In the genomic region with DNA sequence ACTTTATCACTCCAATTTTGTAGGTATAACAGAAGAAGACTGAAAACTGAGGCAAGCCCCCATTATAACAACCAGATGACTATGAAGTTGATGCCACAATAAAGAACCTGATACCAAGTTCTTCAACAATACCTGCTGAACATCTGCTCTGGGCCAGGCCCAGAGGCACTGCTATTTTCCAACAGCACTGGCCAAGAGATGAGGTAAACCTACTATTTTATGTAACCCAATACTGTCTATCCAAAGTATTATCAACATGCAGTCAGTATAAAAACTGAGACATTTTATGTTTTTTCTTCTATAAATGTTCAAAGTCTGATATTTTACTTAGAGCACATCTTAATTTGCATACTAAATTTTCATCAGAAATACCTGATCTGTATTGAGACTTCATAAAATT, we compare ENCODE assay signal across 28 cellular contexts.
"Had no signal": no experiment of that assay in that cellular context is flagged by ENCODE, and none has a peak within 500 bp of the region (broad histone marks: within the 10 kb centered on the region; RNA-seq: fewer than 3 reads in every experiment).

No MANE protein-coding gene starts in this region.

- H3K27ac ChIP-seq: breast epithelium, SJSA1 had no signal

- H3K9me3 ChIP-seq: breast epithelium, SJSA1 had no signal

- H3K4me3 ChIP-seq: breast epithelium, SJSA1 had no signal

- DNase-seq: activated CD4-positive, alpha-beta T cell treated with anti-CD3 and anti-CD28 coated beads for 48 hours; activated CD4-positive, alpha-beta T cell treated with anti-CD3 and anti-CD28 coated beads, Interleukin-2, amount 50 U/mL, for 48 hours; activated CD8-positive, alpha-beta memory T cell treated with anti-CD3 and anti-CD28 coated beads, Interleukin-2, amount 10 ng/mL, durations not matched to agents 7 days and 5 days; activated effector memory CD4-positive, alpha-beta T cell treated with Interleukin-2 at 50 U/mL for 16 hours; activated naive CD4-positive, alpha-beta T cell; activated T-cell treated with anti-CD3 and anti-CD28 coated beads, Interleukin-2, amount 50 U/mL, for 24 hours; aorta; Kasumi-1; KBM-7; NCI-H1105 treated with DMSO at 0.1 percent for 48 hours; NCI-H1436 treated with DMSO at 0.1 percent for 48 hours; NCI-H187; NCI-H446; NCI-H524 treated with DMSO at 0.1 percent for 48 hours; NCI-H774; NK-92 treated with Interleukin-12 subunit alpha and Interleukin-12 subunit beta, amount 100 ng/mL, for 24 hours; OCI-M1; RPMI8226; SHP77 had no signal

- H3K4me1 ChIP-seq: breast epithelium had no signal

- H3K9me3 Mint-ChIP-seq: activated naive CD4-positive, alpha-beta T cell treated with anti-CD3 and anti-CD28 coated beads, Interleukin-2, amount 50 U/mL, for 24 hours; activated T-cell treated with anti-CD3 and anti-CD28 coated beads, Interleukin-2, amount 50 U/mL, for 24 hours; activated T-helper 1 cell treated with anti-CD3 and anti-CD28 coated beads, Interleukin-12 subunit alpha, Interleukin-12 subunit beta, Interleukin-2, Interleukin-4 antibody, amounts not matched to agents 30 ng/mL and 10 ng/mL and 1 ng/mL, durations not matched to agents 14 hours and 24 hours and 36 hours; central memory CD8-positive, alpha-beta T cell; T-helper 1 cell treated with Interleukin-12 subunit alpha and Interleukin-12 subunit beta and Interleukin-4 antibody, amounts not matched to agents 30 μg/mL and 1 μg/mL, for 36 hours had no signal

- H3K27me3 Mint-ChIP-seq: activated CD8-positive, alpha-beta memory T cell treated with anti-CD3 and anti-CD28 coated beads, Interleukin-2, amount 10 ng/mL, durations not matched to agents 7 days and 5 days; activated naive CD4-positive, alpha-beta T cell treated with anti-CD3 and anti-CD28 coated beads, Interleukin-2, amount 50 U/mL, for 24 hours; activated T-cell treated with anti-CD3 and anti-CD28 coated beads, Interleukin-2, amount 50 U/mL, for 24 hours; central memory CD8-positive, alpha-beta T cell had no signal

- H3K4me3 Mint-ChIP-seq: activated CD8-positive, alpha-beta memory T cell treated with anti-CD3 and anti-CD28 coated beads, Interleukin-2, amount 10 ng/mL, durations not matched to agents 7 days and 5 days; activated naive CD4-positive, alpha-beta T cell treated with anti-CD3 and anti-CD28 coated beads, Interleukin-2, amount 50 U/mL, for 24 hours; activated T-cell treated with anti-CD3 and anti-CD28 coated beads, Interleukin-2, amount 50 U/mL, for 24 hours; activated T-helper 1 cell treated with anti-CD3 and anti-CD28 coated beads, Interleukin-12 subunit alpha, Interleukin-12 subunit beta, Interleukin-2, Interleukin-4 antibody, amounts not matched to agents 30 ng/mL and 10 ng/mL and 1 ng/mL, durations not matched to agents 14 hours and 24 hours and 36 hours; central memory CD8-positive, alpha-beta T cell; T-helper 1 cell treated with Interleukin-12 subunit alpha and Interleukin-12 subunit beta and Interleukin-4 antibody, amounts not matched to agents 30 μg/mL and 1 μg/mL, for 36 hours had no signal

- H3K27ac Mint-ChIP-seq: activated CD8-positive, alpha-beta memory T cell treated with anti-CD3 and anti-CD28 coated beads, Interleukin-2, amount 10 ng/mL, durations not matched to agents 7 days and 5 days; activated naive CD4-positive, alpha-beta T cell treated with anti-CD3 and anti-CD28 coated beads, Interleukin-2, amount 50 U/mL, for 24 hours; activated T-cell treated with anti-CD3 and anti-CD28 coated beads, Interleukin-2, amount 50 U/mL, for 24 hours; activated T-helper 1 cell treated with anti-CD3 and anti-CD28 coated beads, Interleukin-12 subunit alpha, Interleukin-12 subunit beta, Interleukin-2, Interleukin-4 antibody, amounts not matched to agents 30 ng/mL and 10 ng/mL and 1 ng/mL, durations not matched to agents 14 hours and 24 hours and 36 hours; T-helper 1 cell treated with Interleukin-12 subunit alpha and Interleukin-12 subunit beta and Interleukin-4 antibody, amounts not matched to agents 30 μg/mL and 1 μg/mL, for 36 hours had no signal

- ATAC-seq: activated CD4-positive, CD25-positive, alpha-beta regulatory T cell treated with anti-CD3 and anti-CD28 coated beads, Interleukin-2, amount 50 U/mL, for 24 hours; activated CD8-positive, alpha-beta memory T cell treated with anti-CD3 and anti-CD28 coated beads, Interleukin-2, amount 10 ng/mL, durations not matched to agents 7 days and 5 days; Panc1; SK-N-SH treated with all-trans-retinoic acid at 6 μM for 48 hours had no signal

- H3K27me3 ChIP-seq: breast epithelium, SJSA1 had no signal

- H3K36me3 ChIP-seq: breast epithelium had no signal
